Comparison of ENCODE assay signal across 37 cellular contexts in genomic region chr7:156456503-156457115, GRCh38.
DNase-seq lines count a peak whose midpoint lies in the region; ATAC-seq and TF ChIP-seq lines count a peak whose summit lies in the region.
"Had no signal": no experiment of that assay in that cellular context is flagged by ENCODE, and none has a peak within 500 bp of the region (broad histone marks: within the 10 kb centered on the region; RNA-seq: fewer than 3 reads in every experiment).

No MANE protein-coding gene starts in this region.

- H3K4me1 ChIP-seq in endodermal cell (ENCODE audit: control insufficient read depth, insufficient read depth, low read length) (no peaks in the 10 kb centered on the region), right lobe of liver (no peaks in the 10 kb centered on the region), upper lobe of right lung (no peaks in the 10 kb centered on the region)
- H3K4me1 ChIP-seq: gastroesophageal sphincter, sigmoid colon had no signal

- no peak for TF ChIP-seq POLR2A in right lobe of liver (IDR thresholded peaks at IDR 0.05)

- no peaks in the 10 kb centered on the region for H3K27me3 Mint-ChIP-seq in endodermal cell (ENCODE audit: insufficient read depth)

- H3K9me3 Mint-ChIP-seq in endodermal cell = no peaks in the 10 kb centered on the region
- H3K9me3 Mint-ChIP-seq: activated naive CD4-positive, alpha-beta T cell treated with anti-CD3 and anti-CD28 coated beads, Interleukin-2, amount 50 U/mL, for 72 hours; stimulated activated memory B cell treated with anti-CD40 and anti-IgM and Interleukin-4, amounts not matched to agents 10 μg/mL and 1 μg/mL and 100 μg/mL, for 72 hours; T-helper 2 cell treated with Interferon-gamma antibody and Interleukin-4, amounts not matched to agents 5 μg/mL and 100 μg/mL, for 36 hours had no signal

- no peaks in the 10 kb centered on the region for H3K27me3 ChIP-seq in endodermal cell (ENCODE audit: control insufficient read depth, insufficient read depth, low read length, poor library complexity, severe bottlenecking)
- H3K27me3 ChIP-seq in right lobe of liver = no peaks in the 10 kb centered on the region
- no peaks in the 10 kb centered on the region for H3K27me3 ChIP-seq in upper lobe of right lung
- H3K27me3 ChIP-seq: sigmoid colon had no signal

- peaks cover 3% of the 10 kb centered on the region for H3K4me1 Mint-ChIP-seq in endodermal cell
- H3K4me1 Mint-ChIP-seq: activated CD4-positive, alpha-beta T cell treated with anti-CD3 and anti-CD28 coated beads for 36 hours; immature natural killer cell; naive B cell; stimulated activated memory B cell treated with anti-CD40 and anti-IgM and Interleukin-4, amounts not matched to agents 10 μg/mL and 1 μg/mL and 100 μg/mL, for 72 hours had no signal

- ATAC-seq in right lobe of liver (peak; percentile 69 to 97 (median 90)), upper lobe of right lung (peak; percentile 62)
- ATAC-seq: activated CD4-positive, alpha-beta T cell treated with anti-CD3 and anti-CD28 coated beads for 36 hours; activated CD8-positive, alpha-beta T cell treated with anti-CD3 and anti-CD28 coated beads, Interleukin-2, amount 10 ng/mL, durations not matched to agents 7 days and 5 days; activated naive CD4-positive, alpha-beta T cell treated with anti-CD3 and anti-CD28 coated beads, Interleukin-2, amount 50 U/mL, for 72 hours; gastroesophageal sphincter; K562; left ventricle myocardium superior; Panc1; stimulated activated memory B cell treated with anti-CD40 and anti-IgM and Interleukin-4, amounts not matched to agents 10 μg/mL and 1 μg/mL and 100 μg/mL, for 72 hours had no signal

- intact Hi-C loops in right lobe of liver (cut with DNase I) (no loop called here), upper lobe of right lung (cut with DNase I) (no loop called here)

- H3K27ac ChIP-seq in endodermal cell (ENCODE audit: low read depth, low read length) = no peak overlapping the region
- H3K27ac ChIP-seq in right lobe of liver = no peak overlapping the region
- no peak overlapping the region for H3K27ac ChIP-seq in upper lobe of right lung
- H3K27ac ChIP-seq: gastroesophageal sphincter, GM23248, neutrophil, prostate gland, sigmoid colon had no signal

- H3K9ac ChIP-seq in endodermal cell (ENCODE audit: extremely low read depth, low read length, poor library complexity, severe bottlenecking) = no peak overlapping the region
- H3K9ac ChIP-seq: GM23248 had no signal

- H3K36me3 ChIP-seq in endodermal cell (ENCODE audit: control insufficient read depth, insufficient read depth, low read length) (no peaks in the 10 kb centered on the region), right lobe of liver (no peaks in the 10 kb centered on the region), upper lobe of right lung (no peaks in the 10 kb centered on the region)
- H3K36me3 ChIP-seq: gastroesophageal sphincter, neutrophil, prostate gland, sigmoid colon had no signal

- DNase-seq in HT-29 (ENCODE audit: low spot score) (peak; percentile 12), endodermal cell (peak; percentile 56), right lobe of liver (no peak), upper lobe of right lung (no peak), NCI-H2196 (lab: John Stamatoyannopoulos, UW; ENCODE audit: unreplicated experiment) (no peak), NCI-H146 (lab: John Stamatoyannopoulos, UW) (no peak), NCI-H2196 treated with DMSO at 0.1 percent for 48 hours (lab: John Stamatoyannopoulos, UW; ENCODE audit: unreplicated experiment) (no peak)
- DNase-seq: activated CD4-positive, alpha-beta T cell treated with anti-CD3 and anti-CD28 coated beads for 36 hours; activated CD8-positive, alpha-beta T cell treated with anti-CD3 and anti-CD28 coated beads, Interleukin-2, amount 10 ng/mL, durations not matched to agents 7 days and 5 days; activated effector memory CD4-positive, alpha-beta T cell treated with Interleukin-2 at 50 U/mL for 16 hours; activated T-cell treated with anti-CD3 and anti-CD28 coated beads for 4 hours; amygdala; C1 segment of cervical spinal cord; COR-L47; DMS79 treated with DMSO at 0.1 percent for 48 hours; GF-D8; GM23248; hypothalamus; immature natural killer cell; left ventricle myocardium superior; naive B cell; NCI-H1048; NCI-H1694 treated with DMSO at 0.1 percent for 48 hours; NCI-H2227 treated with DMSO at 0.1 percent for 48 hours; NCI-H748 treated with DMSO at 0.1 percent for 48 hours; SHP77 treated with DMSO at 0.1 percent for 48 hours; sigmoid colon; stimulated activated CD4-positive, alpha-beta T cell treated with anti-CD3 and anti-CD28 coated beads, Interleukin-15, amount 100 ng/mL, for 24 hours; trophoblast cell had no signal

- no peak overlapping the region for H3K4me3 ChIP-seq in endodermal cell (ENCODE audit: low read length)
- no peak overlapping the region for H3K4me3 ChIP-seq in right lobe of liver
- no peak overlapping the region for H3K4me3 ChIP-seq in upper lobe of right lung
- H3K4me3 ChIP-seq: gastroesophageal sphincter, GM23248, K562, prostate gland, sigmoid colon had no signal

- H3K36me3 Mint-ChIP-seq in endodermal cell (ENCODE audit: low read depth) = no peaks in the 10 kb centered on the region
- H3K36me3 Mint-ChIP-seq: activated naive CD4-positive, alpha-beta T cell treated with anti-CD3 and anti-CD28 coated beads, Interleukin-2, amount 50 U/mL, for 72 hours; immature natural killer cell; naive B cell; stimulated activated memory B cell treated with anti-CD40 and anti-IgM and Interleukin-4, amounts not matched to agents 10 μg/mL and 1 μg/mL and 100 μg/mL, for 72 hours had no signal

- TF ChIP-seq CTCF in endodermal cell (conservative IDR thresholded peaks at IDR 0.05) = no peak
- no peak for TF ChIP-seq CTCF in right lobe of liver (IDR thresholded peaks at IDR 0.05)
- TF ChIP-seq CTCF in upper lobe of right lung (IDR thresholded peaks at IDR 0.05) = no peak

- no peak overlapping the region for H3K4me3 Mint-ChIP-seq in endodermal cell
- H3K4me3 Mint-ChIP-seq: activated CD4-positive, alpha-beta T cell treated with anti-CD3 and anti-CD28 coated beads for 36 hours; activated CD8-positive, alpha-beta T cell treated with anti-CD3 and anti-CD28 coated beads, Interleukin-2, amount 10 ng/mL, durations not matched to agents 7 days and 5 days; immature natural killer cell; naive B cell; stimulated activated memory B cell treated with anti-CD40 and anti-IgM and Interleukin-4, amounts not matched to agents 10 μg/mL and 1 μg/mL and 100 μg/mL, for 72 hours; T-helper 2 cell treated with Interferon-gamma antibody and Interleukin-4, amounts not matched to agents 5 μg/mL and 100 μg/mL, for 36 hours had no signal

- no peaks in the 10 kb centered on the region for H3K9me3 ChIP-seq in endodermal cell (ENCODE audit: control insufficient read depth, low read length)
- no peaks in the 10 kb centered on the region for H3K9me3 ChIP-seq in right lobe of liver
- H3K9me3 ChIP-seq in upper lobe of right lung = no peaks in the 10 kb centered on the region
- H3K9me3 ChIP-seq: gastroesophageal sphincter, neutrophil, prostate gland, sigmoid colon had no signal

- no peak overlapping the region for H3K27ac Mint-ChIP-seq in endodermal cell
- H3K27ac Mint-ChIP-seq: activated CD4-positive, alpha-beta T cell treated with anti-CD3 and anti-CD28 coated beads for 36 hours; activated CD8-positive, alpha-beta T cell treated with anti-CD3 and anti-CD28 coated beads, Interleukin-2, amount 10 ng/mL, durations not matched to agents 7 days and 5 days; activated naive CD4-positive, alpha-beta T cell treated with anti-CD3 and anti-CD28 coated beads, Interleukin-2, amount 50 U/mL, for 72 hours; immature natural killer cell; naive B cell; stimulated activated memory B cell treated with anti-CD40 and anti-IgM and Interleukin-4, amounts not matched to agents 10 μg/mL and 1 μg/mL and 100 μg/mL, for 72 hours; T-helper 2 cell treated with Interferon-gamma antibody and Interleukin-4, amounts not matched to agents 5 μg/mL and 100 μg/mL, for 36 hours had no signal

- WGBS in endodermal cell (ENCODE audit: insufficient coverage in 1 of 2, insufficient read length in 1 of 2), 2 experiments = 87 to 90% methylated on average over 10 to 11 of the region's 11 CpGs
- WGBS in right lobe of liver (ENCODE audit: insufficient coverage, low coverage, low lambda C conversion rate, missing lambda C conversion rate) = 34% methylated on average over 9 of the region's 11 CpGs

Comparison
In these comparisons a context has a peak if more than half of its experiments do, and no peak if none do; other contexts are left out.
1. DNase-seq: peak in HT-29 (single experiment) and endodermal cell (single experiment); none in right lobe of liver (0 of 3), upper lobe of right lung (single experiment), NCI-H2196 (single experiment), NCI-H146 (single experiment) and NCI-H2196 treated with DMSO at 0.1 percent for 48 hours (single experiment).